Comparison of ENCODE assay signal across 30 cellular contexts in the genomic region with DNA sequence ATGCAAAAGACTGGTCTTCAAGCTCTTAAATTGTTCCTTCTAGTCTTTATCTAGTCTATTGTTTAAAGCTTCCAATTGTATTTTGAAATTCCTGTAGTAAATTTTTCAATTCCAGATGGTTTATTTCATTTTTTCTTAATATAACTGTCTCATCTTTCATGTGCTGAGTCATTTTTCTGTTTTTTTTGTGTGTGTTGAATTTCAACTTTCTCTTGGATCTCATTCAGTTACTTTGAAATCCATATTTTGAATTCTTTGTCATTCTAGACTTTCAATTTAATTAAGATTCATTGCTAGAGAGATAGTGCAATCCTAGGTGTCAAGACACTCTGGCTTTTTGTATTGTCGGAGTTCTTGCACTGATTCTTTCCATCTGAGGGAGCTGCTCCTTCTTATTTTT.
"Had no signal": no experiment of that assay in that cellular context is flagged by ENCODE, and none has a peak within 500 bp of the region (broad histone marks: within the 10 kb centered on the region; RNA-seq: fewer than 3 reads in every experiment).

No MANE protein-coding gene starts in this region.

- FAIRE-seq: bronchial epithelial cell, TTC549 had no signal

- H3K27ac ChIP-seq: SJSA1 had no signal

- H3K36me3 ChIP-seq: MG63, SJSA1 had no signal

- H3K27me3 ChIP-seq: MG63, SJSA1 had no signal

- ATAC-seq: activated CD4-positive, alpha-beta T cell treated with anti-CD3 and anti-CD28 coated beads for 36 hours; activated CD4-positive, CD25-positive, alpha-beta regulatory T cell treated with anti-CD3 and anti-CD28 coated beads, Interleukin-2, amount 50 U/mL, for 24 hours; activated CD8-positive, alpha-beta T cell treated with anti-CD3 and anti-CD28 coated beads, Interleukin-2, amount 10 ng/mL, durations not matched to agents 7 days and 5 days; activated naive CD4-positive, alpha-beta T cell treated with anti-CD3 and anti-CD28 coated beads, Interleukin-2, amount 50 U/mL, for 72 hours; Panc1; WTC11 had no signal

- H3K9me3 ChIP-seq: MG63, SJSA1, SK-N-SH had no signal

- DNase-seq: activated CD4-positive, alpha-beta T cell treated with anti-CD3 and anti-CD28 coated beads for 36 hours; activated CD4-positive, alpha-beta T cell treated with anti-CD3 and anti-CD28 coated beads, Interleukin-2, amount 10 ng/mL, durations not matched to agents 7 days and 5 days; activated CD4-positive, alpha-beta T cell treated with anti-CD3 and anti-CD28 coated beads, Interleukin-2, amount 50 U/mL, for 48 hours; activated CD8-positive, alpha-beta T cell treated with anti-CD3 and anti-CD28 coated beads, Interleukin-2, amount 10 ng/mL, durations not matched to agents 7 days and 5 days; activated gamma-delta T cell; activated naive CD4-positive, alpha-beta T cell treated with anti-CD3 and anti-CD28 coated beads for 36 hours; activated T-cell treated with anti-CD3 and anti-CD28 coated beads, Interleukin-2, amount 50 U/mL, for 24 hours; anterior cingulate cortex; central memory CD4-positive, alpha-beta T cell; Kasumi-1; KG1; MG63; NCI-H1048; NCI-H1436 treated with DMSO at 0.1 percent for 48 hours; NCI-H1694 treated with DMSO at 0.1 percent for 48 hours; NCI-H2029; NCI-H2171; NCI-H510A; NCI-H526; NCI-H774; RPMI8226; SHP77 treated with DMSO at 0.1 percent for 48 hours; SK-N-SH had no signal

- H3K4me3 ChIP-seq: MG63, SJSA1 had no signal

- H3K4me1 ChIP-seq: SJSA1 had no signal
